8 cellular contexts compared by ENCODE assay signal in the genomic region with DNA sequence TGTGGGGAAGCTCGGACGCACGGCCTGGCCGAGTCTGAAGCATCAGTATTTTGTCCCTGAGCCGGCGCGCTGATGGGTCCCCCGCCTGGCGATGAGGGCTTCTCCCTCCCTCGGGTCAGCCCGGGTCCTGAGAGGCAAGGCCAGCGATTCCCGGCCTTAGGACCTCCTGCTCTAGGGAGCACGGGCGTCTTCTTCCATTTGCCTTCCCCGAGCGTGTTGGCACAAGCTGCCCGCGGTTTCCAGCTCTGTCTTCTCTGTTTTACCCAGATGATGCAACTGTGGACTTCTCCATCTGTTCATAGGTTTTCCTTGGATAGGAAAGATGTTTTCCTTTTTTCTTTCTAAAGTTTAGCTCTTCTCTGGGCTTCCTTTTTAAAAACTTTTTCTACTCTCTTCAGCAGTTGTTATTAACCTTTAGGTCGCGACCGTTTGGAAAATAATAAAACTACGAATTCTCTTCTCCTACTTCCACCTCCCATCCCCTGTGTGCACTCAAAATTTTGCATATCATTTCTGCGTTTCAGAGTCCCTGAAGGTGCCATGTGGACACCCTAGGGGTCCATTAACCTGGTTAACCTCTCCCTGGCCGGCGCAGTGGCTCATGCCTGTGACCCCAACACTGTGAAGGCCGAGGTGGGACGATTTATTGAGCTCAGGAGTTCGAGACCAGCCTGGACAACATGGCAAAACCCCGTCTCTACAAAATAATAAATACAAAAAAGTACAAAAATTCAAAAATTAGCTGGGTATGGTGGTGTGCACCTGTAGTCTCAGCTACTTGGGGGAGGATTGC.
DNase-seq lines count a peak whose midpoint lies in the region; ATAC-seq and TF ChIP-seq lines count a peak whose summit lies in the region.

No MANE protein-coding gene starts in this region.

- peak; percentile 21 to 40 for DNase-seq in NCI-H526 (lab: John Stamatoyannopoulos, UW)
- no peak for DNase-seq in coronary artery (ENCODE audit: low spot score)
- no peak for DNase-seq in stimulated activated CD8-positive, alpha-beta memory T cell treated with anti-CD3 and anti-CD28 coated beads, Interleukin-4, amount 100 ng/mL, for 48 hours
- no peak for DNase-seq in cerebellar cortex (ENCODE audit: low spot score)
- no peak for DNase-seq in HCEC 1CT

- H3K27ac ChIP-seq in coronary artery (peak overlapping the region; percentile 94 to 98), muscle layer of duodenum (ENCODE audit: low read length) (peak overlapping the region; percentile 95)

- H3K9me3 ChIP-seq in muscle layer of duodenum (ENCODE audit: control insufficient read depth in 1 of 2, low read length in 2 of 2): no peaks in the 10 kb centered on the region

- peaks cover 0 to 10% of the 10 kb centered on the region in 2 donors for H3K36me3 ChIP-seq in muscle layer of duodenum (ENCODE audit: control insufficient read depth in 1 of 2, insufficient read depth in 2 of 2, low read length in 2 of 2)

- no peak for TF ChIP-seq CTCF in coronary artery (IDR thresholded peaks at IDR 0.05)

- H3K4me1 ChIP-seq in muscle layer of duodenum (ENCODE audit: control insufficient read depth in 1 of 2, insufficient read depth in 2 of 2, low read length in 2 of 2): peaks cover 15 to 27% of the 10 kb centered on the region in 2 donors

- no peaks in the 10 kb centered on the region for H3K27me3 ChIP-seq in muscle layer of duodenum (ENCODE audit: low read depth, low read length)

- H3K4me3 ChIP-seq in GM08714 (ENCODE audit: low read length) (peak overlapping the region; percentile 78), coronary artery (peak overlapping the region; percentile 91), muscle layer of duodenum (ENCODE audit: low read depth in 1 of 2, low read length in 2 of 2) (peak overlapping the region; percentile 70 to 91)

- no peak for ATAC-seq in HG03432 (IDR thresholded peaks at IDR 0.05; ENCODE audit: unreplicated experiment)

Comparison
In these comparisons a context has a peak if more than half of its experiments do, and no peak if none do; other contexts are left out.
1. DNase-seq: peak in NCI-H526 (2 of 2); none in coronary artery (single experiment), stimulated activated CD8-positive, alpha-beta memory T cell treated with anti-CD3 and anti-CD28 coated beads, Interleukin-4, amount 100 ng/mL, for 48 hours (single experiment), cerebellar cortex (single experiment) and HCEC 1CT (single experiment).
2. Peak in every context shown above with its lines, with median percentiles within 50 percentile points of each other: H3K4me3 ChIP-seq.